12 cellular contexts compared by ENCODE assay signal in the genomic region with DNA sequence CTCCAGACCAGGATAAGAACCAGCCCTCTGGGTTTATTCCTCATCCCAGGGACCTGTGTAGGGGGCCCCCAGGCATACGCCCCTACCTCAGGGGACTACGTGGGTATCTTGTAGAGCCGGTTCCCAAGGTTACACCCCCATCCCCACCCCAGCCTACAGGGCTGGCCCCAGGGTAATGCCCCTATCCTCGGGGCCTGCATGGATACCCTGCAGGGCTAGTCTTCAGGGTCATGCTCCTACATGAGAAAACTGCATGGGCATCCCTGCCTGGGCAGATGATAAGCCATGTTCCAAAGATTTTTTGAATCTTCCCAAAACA. TPM values are rescaled to one million over a fixed set of nuclear protein-coding genes. Genes with fewer than 3 reads are reported as not detected.
DNase-seq lines count a peak whose midpoint lies in the region; ATAC-seq and TF ChIP-seq lines count a peak whose summit lies in the region.
"Had no signal": no experiment of that assay in that cellular context is flagged by ENCODE, and none has a peak within 500 bp of the region (broad histone marks: within the 10 kb centered on the region; RNA-seq: fewer than 3 reads in every experiment).

No MANE protein-coding gene starts in this region.

- H3K27me3 Mint-ChIP-seq in glutamatergic neuron (ENCODE audit: unreplicated experiment) (peaks cover 22% of the 10 kb centered on the region), WTC11 (ENCODE audit: low read depth) (no peaks in the 10 kb centered on the region)
- no peaks in the 10 kb centered on the region for H3K27me3 Mint-ChIP-seq in activated naive CD4-positive, alpha-beta T cell treated with anti-CD3 and anti-CD28 coated beads for 36 hours (ENCODE audit: low read depth)
- H3K27me3 Mint-ChIP-seq: type B pancreatic cell had no signal

- ATAC-seq in GM19455 (IDR thresholded peaks at IDR 0.05; ENCODE audit: unreplicated experiment) (no peak), GM18873 (IDR thresholded peaks at IDR 0.05; ENCODE audit: low FRiP score, unreplicated experiment) (no peak), WTC11 (no peak)

- intact Hi-C loops in sigmoid colon (cut with DNase I) = loop anchor here (2.0 kb wide), 1 partner anchor 38 kb away; a partner anchor contains a TSS
- intact Hi-C loops in activated naive CD4-positive, alpha-beta T cell treated with anti-CD3 and anti-CD28 coated beads for 36 hours (cut with micrococcal nuclease) = no loop called here

- H3K4me3 ChIP-seq in AG04449 (ENCODE audit: low read depth, low read length) (peak overlapping the region; percentile 67), SJCRH30 (peak overlapping the region; percentile 62), sigmoid colon (peak overlapping the region in 1 of 4 donors; percentile 42)

- TF ChIP-seq EP300 in sigmoid colon (IDR thresholded peaks at IDR 0.05) = no peak

- H3K27ac Mint-ChIP-seq in glutamatergic neuron (ENCODE audit: unreplicated experiment) (peak overlapping the region; percentile 97), WTC11 (no peak overlapping the region)
- no peak overlapping the region for H3K27ac Mint-ChIP-seq in activated naive CD4-positive, alpha-beta T cell treated with anti-CD3 and anti-CD28 coated beads for 36 hours

- H3K4me1 ChIP-seq in SJCRH30 (peaks cover 66% of the 10 kb centered on the region), sigmoid colon (peaks cover 0 to 86% (median 81%) of the 10 kb centered on the region in 4 donors)

- CTCF ChIA-PET in AG04449 (lab: Yijun Ruan, JAX) = interaction anchor here (0.8 to 8.0 kb wide), 5 partner anchors 12 to 66 kb away, joined by 3 to 66 read pairs (median 5); a partner anchor contains a TSS
- CTCF ChIA-PET in activated naive CD4-positive, alpha-beta T cell treated with anti-CD3 and anti-CD28 coated beads for 36 hours (lab: Charles Lee) = interaction anchor here (0.6 kb wide), 1 partner anchor 29 kb away, joined by 3 read pairs; no protein-coding TSS in a partner anchor
- CTCF ChIA-PET in WTC11 (lab: Charles Lee) = interaction anchor here (4.6 kb wide), 1 partner anchor 10 kb away, joined by 24 read pairs; no protein-coding TSS in a partner anchor

- POLR2A ChIA-PET in AG04449 (lab: Yijun Ruan, JAX) (interaction anchor here (0.7 to 1.4 kb wide), 4 partner anchors 15 to 38 kb away, joined by 3 to 6 read pairs (median 5); a partner anchor contains a TSS), WTC11 (lab: Charles Lee) (interaction anchor here (1.1 kb wide), 1 partner anchor 14 kb away, joined by 3 read pairs; a partner anchor contains a TSS)

- no peak for TF ChIP-seq POLR2A in sigmoid colon (IDR thresholded peaks at IDR 0.05)

- WGBS in sigmoid colon, 2 donors = 52 to 71% methylated on average over 4 of the region's 4 CpGs

- H3K36me3 ChIP-seq in SJCRH30 (0 out of 2 replicates have a peak, but pooled peaks cover 2% of the 10 kb centered on the region), sigmoid colon (peaks cover 0 to 12% (median 4%) of the 10 kb centered on the region in 4 donors)

- H3K27ac ChIP-seq in SJCRH30 = peak overlapping the region; percentile 99
- peak overlapping the region; percentile 91 to 95 (median 94) for H3K27ac ChIP-seq in sigmoid colon

- H3K4me1 Mint-ChIP-seq in glutamatergic neuron (ENCODE audit: low read depth, unreplicated experiment) = peaks cover 51% of the 10 kb centered on the region
- H3K4me1 Mint-ChIP-seq in activated naive CD4-positive, alpha-beta T cell treated with anti-CD3 and anti-CD28 coated beads for 36 hours (ENCODE audit: low read depth) = peaks cover 26% of the 10 kb centered on the region
- peaks cover 41% of the 10 kb centered on the region for H3K4me1 Mint-ChIP-seq in WTC11

- no peak for DNase-seq in AG04449 (ENCODE audit: low read depth, low spot score)
- DNase-seq in SJCRH30 = no peak
- no peak for DNase-seq in glutamatergic neuron
- DNase-seq in sigmoid colon = no peak
- no peak for DNase-seq in activated naive CD4-positive, alpha-beta T cell treated with anti-CD3 and anti-CD28 coated beads for 36 hours
- no peak for DNase-seq in WTC11 (ENCODE audit: low spot score)
- DNase-seq: activated CD8-positive, alpha-beta memory T cell treated with anti-CD3 and anti-CD28 coated beads, Interleukin-2, amount 50 U/mL, for 4 hours; AML-193; RPMI8226 had no signal

- no peak for TF ChIP-seq CTCF in AG04449 (IDR thresholded peaks at IDR 0.05; ENCODE audit: insufficient read depth, low read length, missing control alignments)
- TF ChIP-seq CTCF in glutamatergic neuron (IDR thresholded peaks at IDR 0.05; ENCODE audit: partially characterized antibody, unreplicated experiment) = no peak
- TF ChIP-seq CTCF in sigmoid colon (IDR thresholded peaks at IDR 0.05) = no peak
- no peak for TF ChIP-seq CTCF in WTC11 (IDR thresholded peaks at IDR 0.05)

- H3K4me3 Mint-ChIP-seq in glutamatergic neuron (ENCODE audit: unreplicated experiment) = peak overlapping the region; percentile 82
- H3K4me3 Mint-ChIP-seq in activated naive CD4-positive, alpha-beta T cell treated with anti-CD3 and anti-CD28 coated beads for 36 hours = no peak overlapping the region
- H3K4me3 Mint-ChIP-seq in WTC11 = no peak overlapping the region

- H3K9me3 ChIP-seq in SJCRH30 (replicated peaks) (no peaks in the 10 kb centered on the region), sigmoid colon (no peaks in the 10 kb centered on the region)

- peaks cover 16% of the 10 kb centered on the region for H3K9me3 Mint-ChIP-seq in glutamatergic neuron (ENCODE audit: unreplicated experiment)
- H3K9me3 Mint-ChIP-seq in activated naive CD4-positive, alpha-beta T cell treated with anti-CD3 and anti-CD28 coated beads for 36 hours = no peaks in the 10 kb centered on the region
- no peaks in the 10 kb centered on the region for H3K9me3 Mint-ChIP-seq in WTC11
- H3K9me3 Mint-ChIP-seq: type B pancreatic cell had no signal

- H3K27me3 ChIP-seq in SJCRH30 (no peaks in the 10 kb centered on the region), sigmoid colon (no peaks in the 10 kb centered on the region)

- H3K36me3 Mint-ChIP-seq in glutamatergic neuron (ENCODE audit: unreplicated experiment) (no peaks in the 10 kb centered on the region), WTC11 (no peaks in the 10 kb centered on the region)
- peaks cover 3% of the 10 kb centered on the region for H3K36me3 Mint-ChIP-seq in activated naive CD4-positive, alpha-beta T cell treated with anti-CD3 and anti-CD28 coated beads for 36 hours (ENCODE audit: low read depth)
- H3K36me3 Mint-ChIP-seq: type B pancreatic cell had no signal

TF ChIP-seq in WTC11, 78 proteins besides CTCF, POLR2A, EP300 and RAD21 (continues in another document):
- TF ChIP-seq ZNF138 (CRISPR knock-in tag; conservative IDR thresholded peaks at IDR 0.05) = no peak
- TF ChIP-seq, protein P1, sequence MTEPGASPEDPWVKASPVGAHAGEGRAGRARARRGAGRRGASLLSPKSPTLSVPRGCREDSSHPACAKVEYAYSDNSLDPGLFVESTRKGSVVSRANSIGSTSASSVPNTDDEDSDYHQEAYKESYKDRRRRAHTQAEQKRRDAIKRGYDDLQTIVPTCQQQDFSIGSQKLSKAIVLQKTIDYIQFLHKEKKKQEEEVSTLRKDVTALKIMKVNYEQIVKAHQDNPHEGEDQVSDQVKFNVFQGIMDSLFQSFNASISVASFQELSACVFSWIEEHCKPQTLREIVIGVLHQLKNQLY (CRISPR knock-in tag; IDR thresholded peaks at IDR 0.05) = no peak
- TF ChIP-seq FOXK1 (CRISPR knock-in tag; IDR thresholded peaks at IDR 0.05) = no peak
- TF ChIP-seq NFYB (CRISPR knock-in tag; conservative IDR thresholded peaks at IDR 0.05; ENCODE audit: low read depth) = no peak
- TF ChIP-seq ZNF396 (CRISPR knock-in tag; IDR thresholded peaks at IDR 0.05; ENCODE audit: borderline replicate concordance) = no peak
- no peak for TF ChIP-seq TEAD4 (CRISPR knock-in tag; IDR thresholded peaks at IDR 0.05)
- TF ChIP-seq, protein P2, sequence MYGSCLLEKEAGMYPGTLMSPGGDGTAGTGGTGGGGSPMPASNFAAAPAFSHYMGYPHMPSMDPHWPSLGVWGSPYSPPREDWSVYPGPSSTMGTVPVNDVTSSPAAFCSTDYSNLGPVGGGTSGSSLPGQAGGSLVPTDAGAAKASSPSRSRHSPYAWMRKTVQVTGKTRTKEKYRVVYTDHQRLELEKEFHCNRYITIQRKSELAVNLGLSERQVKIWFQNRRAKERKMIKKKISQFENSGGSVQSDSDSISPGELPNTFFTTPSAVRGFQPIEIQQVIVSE (CRISPR knock-in tag; IDR thresholded peaks at IDR 0.05; ENCODE audit: borderline replicate concordance) = no peak
- no peak for TF ChIP-seq FOXJ3 (CRISPR knock-in tag; IDR thresholded peaks at IDR 0.05; ENCODE audit: borderline replicate concordance)
- TF ChIP-seq ATF1 (CRISPR knock-in tag; IDR thresholded peaks at IDR 0.05) = no peak

RNA-seq across cellular contexts. Expression of a gene that starts 14.2 kb away (rescaled TPM):
- 96.4 and 103 TPM in 2 replicates for total RNA-seq in SJCRH30 (2014; rRNA removed; shearing (Covaris generic))
- total RNA-seq in glutamatergic neuron (ENCODE audit: unreplicated experiment) = 185 TPM
- total RNA-seq in sigmoid colon = 10 to 100 TPM; 58.2 to 87.5 (median 69.4) TPM
- 10 to 100 TPM; 15.3 to 21.8 (median 16.8) TPM for polyA plus RNA-seq in sigmoid colon
- total RNA-seq in activated naive CD4-positive, alpha-beta T cell treated with anti-CD3 and anti-CD28 coated beads for 36 hours = 10 to 100 TPM; 17.9 to 18.9 TPM
- 54.0 to 61.6 TPM (median 59.0 TPM) in 3 replicates for total RNA-seq in WTC11 (2021)

RNA-seq across cellular contexts. Expression of a gene that starts 32.5 kb away (rescaled TPM):
- 10.0 and 11.1 TPM in 2 replicates for total RNA-seq in SJCRH30 (2014; rRNA removed; shearing (Covaris generic))
- total RNA-seq in glutamatergic neuron (ENCODE audit: unreplicated experiment) = 3.2 TPM
- 1 to 10 TPM in 1 of 4 donors, under 1 TPM in 3; 0.36 to 3.3 (median 0.52) TPM for total RNA-seq in sigmoid colon
- polyA plus RNA-seq in sigmoid colon = 1 to 10 TPM in 1 of 3 donors, under 1 TPM in 1, not detected in 1; 0.69 to 3.1 TPM
- total RNA-seq in activated naive CD4-positive, alpha-beta T cell treated with anti-CD3 and anti-CD28 coated beads for 36 hours = 10 to 100 TPM; 16.9 to 17.6 TPM
- 22.4 to 23.9 TPM (median 23.7 TPM) in 3 replicates for total RNA-seq in WTC11 (2021)

RNA-seq across cellular contexts. Expression of a gene that starts 38.7 kb away (rescaled TPM):
- 34.6 and 37.3 TPM in 2 replicates for total RNA-seq in SJCRH30 (2014; rRNA removed; shearing (Covaris generic))
- total RNA-seq in glutamatergic neuron (ENCODE audit: unreplicated experiment) (51.2 TPM), sigmoid colon (10 to 100 TPM; 22.2 to 29.8 (median 25.9) TPM), WTC11 (2021) (121 to 122 TPM (median 121 TPM) in 3 replicates)
- polyA plus RNA-seq in sigmoid colon = 10 to 100 TPM in 1 of 3 donors, 1 to 10 TPM in 2; 8.4 to 45.5 (median 9.7) TPM
- total RNA-seq in activated naive CD4-positive, alpha-beta T cell treated with anti-CD3 and anti-CD28 coated beads for 36 hours = 10 to 100 TPM; 15.9 to 19.4 TPM

RNA-seq across cellular contexts. Expression of a gene that starts 42.8 kb away (rescaled TPM):
- total RNA-seq in SJCRH30 (2014; rRNA removed; shearing (Covaris generic)) = 90.8 and 95.6 TPM in 2 replicates
- total RNA-seq in glutamatergic neuron (ENCODE audit: unreplicated experiment) (57.9 TPM), sigmoid colon (10 to 100 TPM; 33.8 to 46.9 (median 40.1) TPM), WTC11 (2021) (96.8 to 102 TPM (median 98.0 TPM) in 3 replicates)
- polyA plus RNA-seq in sigmoid colon = 10 to 100 TPM; 28.8 to 41.6 (median 37.9) TPM
- 10 to 100 TPM; 79.8 to 83.9 TPM for total RNA-seq in activated naive CD4-positive, alpha-beta T cell treated with anti-CD3 and anti-CD28 coated beads for 36 hours
